Comparison of ENCODE assay signal across 14 cellular contexts in the genomic region with DNA sequence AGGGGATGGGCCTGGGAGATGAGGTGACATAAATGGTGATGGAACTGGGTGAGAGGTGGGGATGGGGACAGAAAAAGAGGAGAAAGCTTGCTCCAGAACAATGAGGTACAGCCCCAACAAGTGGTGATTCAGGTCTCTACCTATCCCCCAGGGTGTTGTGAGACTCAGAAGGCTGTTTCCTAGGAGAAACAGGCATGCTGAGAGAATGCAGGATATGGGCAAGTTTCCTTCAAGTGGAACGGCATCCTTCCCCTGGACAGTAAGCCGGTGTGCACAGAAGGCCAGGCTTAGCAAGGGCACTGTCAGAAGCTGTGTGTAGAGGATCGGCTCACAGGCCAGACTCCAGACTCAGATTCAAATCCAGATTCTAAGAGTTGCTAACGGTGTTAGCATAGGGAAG. TPM values are rescaled to one million over a fixed set of nuclear protein-coding genes. Genes with fewer than 3 reads are reported as not detected.
A peak's percentile ranks its signal among the peaks of the same experiment; 100 is the strongest.
DNase-seq lines count a peak whose midpoint lies in the region; ATAC-seq and TF ChIP-seq lines count a peak whose summit lies in the region.
"Had no signal": no experiment of that assay in that cellular context is flagged by ENCODE, and none has a peak within 500 bp of the region (broad histone marks: within the 10 kb centered on the region; RNA-seq: fewer than 3 reads in every experiment).

No MANE protein-coding gene starts in this region.

- TF ChIP-seq CTCF in choroid plexus epithelial cell (conservative IDR thresholded peaks at IDR 0.05; ENCODE audit: low read depth, low read length) = no peak
- no peak for TF ChIP-seq CTCF in mucosa of descending colon (IDR thresholded peaks at IDR 0.05)

- ATAC-seq in HG02678 (IDR thresholded peaks at IDR 0.05; ENCODE audit: unreplicated experiment) (no peak), HG03521 (IDR thresholded peaks at IDR 0.05; ENCODE audit: unreplicated experiment) (no peak), mucosa of descending colon (no peak)
- ATAC-seq: natural killer cell treated with Interleukin-12 subunit alpha and Interleukin-12 subunit beta and Interleukin-15 and Interleukin-18, amount 100 ng/mL, for 72 hours had no signal

- no peaks in the 10 kb centered on the region for H3K27me3 ChIP-seq in BLaER1
- H3K27me3 ChIP-seq in mesendoderm (ENCODE audit: insufficient read depth, low read length, poor library complexity) = no peaks in the 10 kb centered on the region

- H3K9ac ChIP-seq in BLaER1 (peak overlapping the region; percentile 40), mesendoderm (ENCODE audit: low read length) (no peak overlapping the region)

- DNase-seq in M059J (ENCODE audit: low read depth) = peak; percentile 93
- peak; percentile 29 for DNase-seq in choroid plexus epithelial cell (ENCODE audit: low read depth)
- peak; percentile 89 for DNase-seq in mesendoderm
- no peak for DNase-seq in anterior cingulate cortex (lab: John Stamatoyannopoulos, UW)
- DNase-seq in mucosa of descending colon = no peak
- DNase-seq: activated CD8-positive, alpha-beta memory T cell treated with anti-CD3 and anti-CD28 coated beads, Interleukin-2, amount 50 U/mL, for 48 hours; AML-193; MV-4-11; NCI-H524; Right ventricle myocardium superior had no signal

- no peak overlapping the region for H3K23ac ChIP-seq in mesendoderm (ENCODE audit: low read length)

- H3K27ac ChIP-seq in BLaER1 (peak overlapping the region; percentile 44; the same call in 1 of the 2 replicates), mesendoderm (ENCODE audit: low read depth, low read length) (peak overlapping the region; percentile 4)

- no peak overlapping the region for H4K8ac ChIP-seq in mesendoderm (ENCODE audit: low read depth, low read length)

- H3K79me2 ChIP-seq in mesendoderm (ENCODE audit: control insufficient read depth, insufficient read depth, low read length) = no peaks in the 10 kb centered on the region

- H3K4me1 ChIP-seq in BLaER1 (peaks cover 97% of the 10 kb centered on the region), mesendoderm (ENCODE audit: control insufficient read depth, low read depth, low read length) (no peaks in the 10 kb centered on the region), mucosa of descending colon (ENCODE audit: low read depth) (peaks cover 2% of the 10 kb centered on the region)

- no peak overlapping the region for H2BK120ac ChIP-seq in mesendoderm (ENCODE audit: low read depth, low read length)

- no peak overlapping the region for H4K5ac ChIP-seq in mesendoderm (ENCODE audit: low read length)

- no peak overlapping the region for H2AK5ac ChIP-seq in mesendoderm (ENCODE audit: low read length)

- H4K20me1 ChIP-seq in BLaER1 = peaks cover 100% of the 10 kb centered on the region

- intact Hi-C loops in mucosa of descending colon (cut with DNase I, micrococcal nuclease) = no loop called here

- H3K36me3 ChIP-seq in BLaER1 = peaks cover 100% of the 10 kb centered on the region
- H3K36me3 ChIP-seq in mesendoderm (ENCODE audit: control insufficient read depth, insufficient read depth, low read length) = no peaks in the 10 kb centered on the region
- no peaks in the 10 kb centered on the region for H3K36me3 ChIP-seq in mucosa of descending colon (ENCODE audit: low read depth)

- H3K9me3 ChIP-seq in BLaER1 (no peaks in the 10 kb centered on the region), mucosa of descending colon (no peaks in the 10 kb centered on the region)

- no peak overlapping the region for H3K18ac ChIP-seq in mesendoderm (ENCODE audit: low read length)

- H3K4me2 ChIP-seq in BLaER1 = peak overlapping the region; percentile 68
- no peak overlapping the region for H3K4me2 ChIP-seq in mesendoderm (ENCODE audit: low read length)

- H3K79me1 ChIP-seq in mesendoderm (ENCODE audit: low read length) = no peaks in the 10 kb centered on the region

- H3K4ac ChIP-seq in mesendoderm (ENCODE audit: low read depth, low read length) = no peak overlapping the region

- H3K4me3 ChIP-seq in BLaER1 = no peak overlapping the region
- no peak overlapping the region for H3K4me3 ChIP-seq in choroid plexus epithelial cell (ENCODE audit: low read depth, low read length)
- H3K4me3 ChIP-seq in mesendoderm (ENCODE audit: low read length) = no peak overlapping the region
- no peak overlapping the region for H3K4me3 ChIP-seq in mucosa of descending colon

- no CpG with 5 or more reads among the region's 4 CpGs for WGBS in mesendoderm (ENCODE audit: extremely low coverage, insufficient coverage, low lambda C conversion rate)

- no peak overlapping the region for H2BK15ac ChIP-seq in mesendoderm (replicated peaks; ENCODE audit: low read depth)

- H3K56ac ChIP-seq in mesendoderm (ENCODE audit: low read length) = peak overlapping the region; percentile 20

- H2BK5ac ChIP-seq in mesendoderm (ENCODE audit: low read length) = no peak overlapping the region

RNA-seq across cellular contexts. Expression of gene CRTAM, which starts 34.1 kb away (rescaled TPM):
- not detected in 2 replicates for total RNA-seq in M059J (2014; rRNA removed; shearing (Covaris generic))
- polyA plus RNA-seq in mesendoderm (2013, experiment 1 of 2) = 0.31 TPM
- polyA plus RNA-seq in mesendoderm (2013, experiment 2 of 2) = 0.45 TPM
- total RNA-seq in mucosa of descending colon = under 1 TPM; 0.26 to 0.87 (median 0.38) TPM

Comparison
In these comparisons a context has a peak if more than half of its experiments do, and no peak if none do; other contexts are left out.
1. DNase-seq: peak in M059J (single experiment), choroid plexus epithelial cell (single experiment) and mesendoderm (single experiment); none in anterior cingulate cortex (0 of 58) and mucosa of descending colon (0 of 3).